In genomic region chr6:154510144-154510905, GRCh38 we compare ENCODE assay signal across 8 cellular contexts. TPM values are rescaled to one million over a fixed set of nuclear protein-coding genes. Genes with fewer than 3 reads are reported as not detected.
DNase-seq lines count a peak whose midpoint lies in the region; ATAC-seq lines count a peak whose summit lies in the region.

TSS of gene CNKSR3 (minus strand) at chr6:154510685. CDS start at chr6:154510114, 571 bp downstream.

- H3K27ac ChIP-seq in BLaER1 (peak within 1 kb of the TSS; percentile 75), temporal lobe (ENCODE audit: low read depth, low read length) (peak within 1 kb of the TSS; percentile 88)

- peaks cover 24% of the 10 kb centered on the region for H3K4me1 ChIP-seq in BLaER1

- H3K4me3 Mint-ChIP-seq in activated CD8-positive, alpha-beta memory T cell treated with anti-CD3 and anti-CD28 coated beads, Interleukin-2, amount 10 ng/mL, durations not matched to agents 7 days and 5 days, result peak within 1 kb of the TSS; percentile 41

- H3K27ac Mint-ChIP-seq in activated CD8-positive, alpha-beta memory T cell treated with anti-CD3 and anti-CD28 coated beads, Interleukin-2, amount 10 ng/mL, durations not matched to agents 7 days and 5 days, result no peak within 1 kb of the TSS

- DNase-seq in NCI-H2171 (lab: John Stamatoyannopoulos, UW), result peak; percentile 45
- no peak for DNase-seq in activated CD8-positive, alpha-beta memory T cell treated with anti-CD3 and anti-CD28 coated beads, Interleukin-2, amount 10 ng/mL, durations not matched to agents 7 days and 5 days
- peak; percentile 94 for DNase-seq in fibroblast of peridontal ligament (ENCODE audit: extremely low read depth)
- DNase-seq in myocyte (ENCODE audit: low read depth), result peak; percentile 97

- peaks cover 73% of the 10 kb centered on the region for H3K27me3 Mint-ChIP-seq in activated CD8-positive, alpha-beta memory T cell treated with anti-CD3 and anti-CD28 coated beads, Interleukin-2, amount 10 ng/mL, durations not matched to agents 7 days and 5 days

- H3K9me3 ChIP-seq in BLaER1, result no peaks in the 10 kb centered on the region

- CTCF ChIA-PET in activated CD8-positive, alpha-beta memory T cell treated with anti-CD3 and anti-CD28 coated beads, Interleukin-2, amount 10 ng/mL, durations not matched to agents 7 days and 5 days (lab: Charles Lee), result interaction anchor here (0.6 kb wide), 1 partner anchor 340 kb away, joined by 4 read pairs; no protein-coding TSS in a partner anchor

- peak within 1 kb of the TSS; percentile 97 for H3K4me2 ChIP-seq in BLaER1

- peak within 1 kb of the TSS; percentile 82 for H3K9ac ChIP-seq in BLaER1

- H4K20me1 ChIP-seq in BLaER1, result no peaks in the 10 kb centered on the region

- H3K4me3 ChIP-seq in BLaER1, result peak within 1 kb of the TSS; percentile 92

- H3K9me3 Mint-ChIP-seq in activated CD8-positive, alpha-beta memory T cell treated with anti-CD3 and anti-CD28 coated beads, Interleukin-2, amount 10 ng/mL, durations not matched to agents 7 days and 5 days (ENCODE audit: low read depth), result no peaks in the 10 kb centered on the region

- H3K4me1 Mint-ChIP-seq in activated CD8-positive, alpha-beta memory T cell treated with anti-CD3 and anti-CD28 coated beads, Interleukin-2, amount 10 ng/mL, durations not matched to agents 7 days and 5 days, result peaks cover 9% of the 10 kb centered on the region

- no peaks in the 10 kb centered on the region for H3K27me3 ChIP-seq in BLaER1

- H3K36me3 Mint-ChIP-seq in activated CD8-positive, alpha-beta memory T cell treated with anti-CD3 and anti-CD28 coated beads, Interleukin-2, amount 10 ng/mL, durations not matched to agents 7 days and 5 days, result no peaks in the 10 kb centered on the region

- ATAC-seq in GM18909 (IDR thresholded peaks at IDR 0.05; ENCODE audit: poor library complexity, unreplicated experiment) (peak; percentile 83), HG03103 (IDR thresholded peaks at IDR 0.05; ENCODE audit: low read depth, unreplicated experiment) (peak; percentile 67)
- ATAC-seq in activated CD8-positive, alpha-beta memory T cell treated with anti-CD3 and anti-CD28 coated beads, Interleukin-2, amount 10 ng/mL, durations not matched to agents 7 days and 5 days, result peak; percentile 55

- no peaks in the 10 kb centered on the region for H3K36me3 ChIP-seq in BLaER1

RNA-seq across cellular contexts. Expression of gene CNKSR3, which starts in this region (rescaled TPM):
- not detected for total RNA-seq in activated CD8-positive, alpha-beta memory T cell treated with anti-CD3 and anti-CD28 coated beads, Interleukin-2, amount 10 ng/mL, durations not matched to agents 7 days and 5 days
- 10.0 and 12.8 TPM in 2 replicates for total RNA-seq in myocyte
- 2.6 TPM for polyA plus RNA-seq in myocyte (2012)
- total RNA-seq in temporal lobe, result 2.2 TPM

Comparison
In these comparisons a context has a peak if more than half of its experiments do, and no peak if none do; other contexts are left out.
1. Peak in ATAC-seq in activated CD8-positive, alpha-beta memory T cell treated with anti-CD3 and anti-CD28 coated beads, Interleukin-2, amount 10 ng/mL, durations not matched to agents 7 days and 5 days; RNA of the gene not detected or under 1 TPM.